Comparison of ENCODE assay signal across 8 cellular contexts in the genomic region with DNA sequence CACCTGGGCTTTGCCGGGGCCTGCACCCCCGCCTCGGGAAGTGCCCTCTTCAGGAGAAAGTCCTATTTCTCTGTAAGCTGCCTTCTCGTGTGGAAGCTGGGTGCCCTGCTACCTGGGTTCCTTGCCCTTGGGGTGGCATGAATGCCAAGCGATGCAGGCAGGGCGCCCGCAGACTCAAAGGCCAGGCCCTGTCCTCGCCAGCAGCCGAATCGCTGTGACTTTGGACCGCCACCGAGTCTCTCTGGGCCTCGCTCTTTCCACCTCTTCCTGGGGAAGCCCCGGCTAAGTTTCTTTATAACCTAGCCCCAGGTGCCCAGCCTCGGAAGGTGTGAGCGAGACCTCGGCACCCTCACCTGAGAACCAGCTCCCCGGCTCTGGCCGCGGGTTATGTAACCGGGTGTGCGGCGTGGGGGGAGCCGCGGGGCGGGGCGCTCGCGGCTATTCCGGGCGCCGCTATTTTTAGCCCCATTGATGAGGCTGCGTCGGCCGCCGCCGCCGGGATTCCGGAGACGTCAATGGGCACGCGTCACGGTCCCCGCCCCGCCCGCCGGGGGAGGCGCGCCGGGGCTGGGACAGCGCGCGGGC. TPM values are rescaled to one million over a fixed set of nuclear protein-coding genes. Genes with fewer than 3 reads are reported as not detected.
DNase-seq lines count a peak whose midpoint lies in the region; ATAC-seq and TF ChIP-seq lines count a peak whose summit lies in the region.

No MANE protein-coding gene starts in this region.

- H4K20me1 ChIP-seq in IMR-90 (ENCODE audit: insufficient read depth, low read length): peaks cover 32% of the 10 kb centered on the region

- no peak overlapping the region for H3K14ac ChIP-seq in IMR-90 (replicated peaks; ENCODE audit: low read depth, low read length)

- peak overlapping the region; percentile 85 for H2AK9ac ChIP-seq in IMR-90 (replicated peaks; ENCODE audit: low read depth, low read length, poor library complexity)

- POLR2A ChIA-PET in IMR-90 (lab: Charles Lee; ENCODE audit: unreplicated experiment): no interaction called here
- POLR2A ChIA-PET in T-cell (lab: Charles Lee): interaction anchor here (0.6 to 1.6 kb wide), 4 partner anchors 14 to 87 kb away, joined by 3 to 8 read pairs (median 4); partner anchors contain the start of genes NR4A1 (in 1 of the 2) and TAMALIN (in 1 of the 2)

- H3K23ac ChIP-seq in IMR-90 (ENCODE audit: low read depth, low read length): no peak overlapping the region

- peak overlapping the region; percentile 36; the same call in 1 of the 2 replicates for H2AK5ac ChIP-seq in IMR-90 (ENCODE audit: low read depth, low read length)

- WGBS in IMR-90 (ENCODE audit: extremely low coverage in 2 of 2, insufficient read length in 1 of 2), 2 experiments: 18% methylated on average over 35 of the region's 53 CpGs; no CpG with 5 or more reads in 1 of the 2 experiments
- 12% methylated on average over 53 of the region's 53 CpGs for WGBS in urinary bladder

- peak overlapping the region; percentile 46 for H3K4me3 ChIP-seq in BE2C (ENCODE audit: low read depth, low read length)
- peak overlapping the region; percentile 72 for H3K4me3 ChIP-seq in IMR-90 (ENCODE audit: insufficient read depth, low read depth, low read length)
- peak overlapping the region; percentile 75 for H3K4me3 ChIP-seq in left ventricle myocardium inferior
- peak overlapping the region; percentile 65 for H3K4me3 ChIP-seq in urinary bladder (ENCODE audit: low read depth, low read length)

- peak overlapping the region; percentile 44 to 71 (median 70) for H3K4me3 Mint-ChIP-seq in T-cell
- H3K4me3 Mint-ChIP-seq in progenitor cell of endocrine pancreas (ENCODE audit: low read depth): peak overlapping the region; percentile 65

- no peak overlapping the region for H4K5ac ChIP-seq in IMR-90 (ENCODE audit: low read depth, low read length)

- intact Hi-C loops in IMR-90 (cut with micrococcal nuclease) (no loop called here), left ventricle myocardium inferior (cut with micrococcal nuclease) (no loop called here)

- in situ Hi-C loops in IMR-90 (cut with MboI; ENCODE audit: low sequenced_read_pairs): no loop called here

- no peak overlapping the region for H4K91ac ChIP-seq in IMR-90 (ENCODE audit: insufficient read depth, low read depth, low read length)

- H3K4me1 Mint-ChIP-seq in T-cell (peaks cover 34 to 65% (median 44%) of the 10 kb centered on the region in 3 donors), progenitor cell of endocrine pancreas (ENCODE audit: low read depth) (peaks cover 12% of the 10 kb centered on the region)

- H2BK15ac ChIP-seq in IMR-90 (ENCODE audit: low read depth, low read length): no peak overlapping the region

- H3K27ac ChIP-seq in IMR-90 (ENCODE audit: insufficient read depth, low read length): no peak overlapping the region; the same call in 1 of the 2 replicates
- H3K27ac ChIP-seq in left ventricle myocardium inferior (replicated peaks): peak overlapping the region; percentile 96
- peak overlapping the region; percentile 25 for H3K27ac ChIP-seq in urinary bladder (ENCODE audit: low read depth)

- H3K79me1 ChIP-seq in IMR-90 (ENCODE audit: low read depth in 1 of 2, low read length in 2 of 2): peaks cover 13 to 51% of the 10 kb centered on the region in 2 experiments; a peak in 3 of 4 replicates

- dilution Hi-C loops in IMR-90 (cut with HindIII; ENCODE audit: low sequenced_read_pairs, unreplicated experiment): no loop called here

- TF ChIP-seq POLR2A in IMR-90 (IDR thresholded peaks at IDR 0.05; ENCODE audit: low read depth, low read length): peak; percentile 72

- no peak overlapping the region for H3K27ac Mint-ChIP-seq in T-cell
- H3K27ac Mint-ChIP-seq in progenitor cell of endocrine pancreas: no peak overlapping the region

- H3K4me2 ChIP-seq in IMR-90 (ENCODE audit: low read depth, low read length): peak overlapping the region; percentile 87

- H3K27me3 ChIP-seq in BE2C (no peaks in the 10 kb centered on the region), IMR-90 (ENCODE audit: control insufficient read depth, insufficient read depth, low read length) (no peaks in the 10 kb centered on the region), left ventricle myocardium inferior (ENCODE audit: low read depth) (no peaks in the 10 kb centered on the region)

- H2AFZ ChIP-seq in IMR-90 (replicated peaks; ENCODE audit: low read length, poor library complexity): peak overlapping the region; percentile 73

- H3K18ac ChIP-seq in IMR-90 (ENCODE audit: low read depth, low read length): no peak overlapping the region

- H3K9me3 ChIP-seq in BE2C (no peaks in the 10 kb centered on the region), IMR-90 (ENCODE audit: control insufficient read depth, insufficient read depth, low read length) (no peaks in the 10 kb centered on the region), left ventricle myocardium inferior (replicated peaks) (no peaks in the 10 kb centered on the region)

- TF ChIP-seq RAD21 in IMR-90 (IDR thresholded peaks at IDR 0.05; ENCODE audit: low read length): no peak

- no peak overlapping the region for H2BK120ac ChIP-seq in IMR-90 (ENCODE audit: low read depth, low read length)

- no peak overlapping the region for H3K4ac ChIP-seq in IMR-90 (ENCODE audit: low read depth, low read length)

- H2BK5ac ChIP-seq in IMR-90 (ENCODE audit: low read depth, low read length, poor library complexity, severe bottlenecking): no peak overlapping the region

- peak; percentile 47 for ATAC-seq in GM19351 (IDR thresholded peaks at IDR 0.05; ENCODE audit: unreplicated experiment)
- ATAC-seq in IMR-90 (ENCODE audit: low read depth): peak; percentile 59
- peak; percentile 66 to 70 (median 68) for ATAC-seq in T-cell (replicated peaks in 1 of 4)

- TF ChIP-seq CTCF in BE2C (IDR thresholded peaks at IDR 0.05; ENCODE audit: low read depth, low read length): no peak
- no peak for TF ChIP-seq CTCF in IMR-90 (conservative IDR thresholded peaks at IDR 0.05; ENCODE audit: low read depth, low read length)
- TF ChIP-seq CTCF in left ventricle myocardium inferior (IDR thresholded peaks at IDR 0.05; ENCODE audit: borderline replicate concordance): no peak
- TF ChIP-seq CTCF in progenitor cell of endocrine pancreas (IDR thresholded peaks at IDR 0.05; ENCODE audit: unreplicated experiment): no peak

- H3K9ac ChIP-seq in IMR-90 (ENCODE audit: low read depth, low read length): no peak overlapping the region

- no peak overlapping the region for H2BK20ac ChIP-seq in IMR-90 (ENCODE audit: low read depth, low read length)

- H3K27me3 Mint-ChIP-seq in T-cell (no peaks in the 10 kb centered on the region), progenitor cell of endocrine pancreas (peaks cover 22% of the 10 kb centered on the region)

- peaks cover 27% of the 10 kb centered on the region for H3K9me1 ChIP-seq in IMR-90 (ENCODE audit: insufficient read depth, low read length)

- no peak overlapping the region for H4K8ac ChIP-seq in IMR-90 (ENCODE audit: low read depth in 2 of 2, low read length in 2 of 2)

- no peaks in the 10 kb centered on the region for H3K36me3 Mint-ChIP-seq in T-cell
- no peaks in the 10 kb centered on the region for H3K36me3 Mint-ChIP-seq in progenitor cell of endocrine pancreas (ENCODE audit: insufficient read depth)

- H3K9me3 Mint-ChIP-seq in T-cell (no peaks in the 10 kb centered on the region), progenitor cell of endocrine pancreas (ENCODE audit: low read depth) (no peaks in the 10 kb centered on the region)

- CTCF ChIA-PET in IMR-90 (lab: Yijun Ruan, JAX) (interaction anchor here (1.8 kb wide), 1 partner anchor 11 kb away, joined by 7 read pairs; no protein-coding TSS in a partner anchor), T-cell (lab: Charles Lee) (interaction anchor here (0.5 to 2.0 kb wide), 6 partner anchors 10 to 696 kb away, joined by 3 to 20 read pairs (median 4); no protein-coding TSS in a partner anchor)

- no TSS peak for BruUV-seq in IMR-90 (replicated peaks; lab: Mats Ljungman, UMichigan)

- H3K56ac ChIP-seq in IMR-90 (ENCODE audit: extremely low read depth, insufficient read depth, low read length): no peak overlapping the region

- peak; percentile 84 for DNase-seq in BE2C
- DNase-seq in IMR-90: peak; percentile 75
- DNase-seq in T-cell: peak in 33 of 34 experiments; percentile 63 to 92 (median 82)
- peak; percentile 73 for DNase-seq in amniotic stem cell (lab: John Stamatoyannopoulos, UW)
- peak; percentile 91 for DNase-seq in left ventricle myocardium inferior
- peak; percentile 64 for DNase-seq in progenitor cell of endocrine pancreas (ENCODE audit: low spot score, unreplicated experiment)

- peaks cover 17% of the 10 kb centered on the region for H3K4me1 ChIP-seq in BE2C
- peaks cover 8% of the 10 kb centered on the region for H3K4me1 ChIP-seq in IMR-90 (ENCODE audit: control insufficient read depth, insufficient read depth, low read length)
- peaks cover 94% of the 10 kb centered on the region for H3K4me1 ChIP-seq in left ventricle myocardium inferior
- H3K4me1 ChIP-seq in urinary bladder (ENCODE audit: insufficient read depth): no peaks in the 10 kb centered on the region

- H3K36me3 ChIP-seq in BE2C (no peaks in the 10 kb centered on the region), IMR-90 (ENCODE audit: control insufficient read depth, insufficient read depth, low read length) (no peaks in the 10 kb centered on the region), left ventricle myocardium inferior (no peaks in the 10 kb centered on the region), urinary bladder (ENCODE audit: insufficient read depth) (no peaks in the 10 kb centered on the region)

RNA-seq across cellular contexts. Expression of gene NR4A1, which starts 14.6 kb away (rescaled TPM):
- 69.7 TPM for polyA plus RNA-seq in BE2C (2012; ENCODE audit: insufficient read depth, insufficient read length, low read depth)
- 6.6 and 23.1 TPM in 2 replicates for total RNA-seq in IMR-90 (2012; rRNA removed)
- 34.1 and 120 TPM in 2 replicates for polyA plus RNA-seq in IMR-90 (2012; rRNA removed)
- 127 and 458 TPM in 2 replicates for polyA plus RNA-seq in IMR-90 (2012; cell fraction: cytosol; rRNA removed)
- polyA plus RNA-seq in IMR-90 (2012; cell fraction: nucleus; rRNA removed; ENCODE audit: low replicate concordance): 1,801 and 2,637 TPM in 2 replicates
- total RNA-seq in T-cell: 100 to 1,000 TPM in 1 of 5 donors, 10 to 100 TPM in 1, 1 to 10 TPM in 3; 5.9 to 103 (median 7.3) TPM
- 55.5 TPM for total RNA-seq in left ventricle myocardium inferior
- 21.7 and 22.8 TPM in 2 replicates for total RNA-seq in progenitor cell of endocrine pancreas
- 18.3 TPM for total RNA-seq in urinary bladder
- polyA plus RNA-seq in urinary bladder: 307 TPM

RNA-seq across cellular contexts. Expression of gene TAMALIN, which starts 29.9 kb away (rescaled TPM):
- polyA plus RNA-seq in BE2C (2012; ENCODE audit: insufficient read depth, insufficient read length, low read depth): 37.0 TPM
- total RNA-seq in IMR-90 (2012; rRNA removed) (2.5 and 2.7 TPM in 2 replicates), T-cell (100 to 1,000 TPM in 2 of 5 donors, 10 to 100 TPM in 3; 31.7 to 480 (median 38.4) TPM), left ventricle myocardium inferior (20.0 TPM), progenitor cell of endocrine pancreas (12.5 and 15.5 TPM in 2 replicates), urinary bladder (13.0 TPM)
- polyA plus RNA-seq in IMR-90 (2012; rRNA removed) (5.3 and 5.9 TPM in 2 replicates), urinary bladder (51.8 TPM)
- 6.4 and 9.7 TPM in 2 replicates for polyA plus RNA-seq in IMR-90 (2012; cell fraction: cytosol; rRNA removed)
- 20.2 and 22.8 TPM in 2 replicates for polyA plus RNA-seq in IMR-90 (2012; cell fraction: nucleus; rRNA removed; ENCODE audit: low replicate concordance)

RNA-seq across cellular contexts. Expression of gene ATG101, which starts 33.1 kb away (rescaled TPM):
- 337 TPM for polyA plus RNA-seq in BE2C (2012; ENCODE audit: insufficient read depth, insufficient read length, low read depth)
- 158 and 167 TPM in 2 replicates for total RNA-seq in IMR-90 (2012; rRNA removed)
- 93.9 and 113 TPM in 2 replicates for polyA plus RNA-seq in IMR-90 (2012; rRNA removed)
- polyA plus RNA-seq in IMR-90 (2012; cell fraction: cytosol; rRNA removed): 181 and 193 TPM in 2 replicates
- 267 and 321 TPM in 2 replicates for polyA plus RNA-seq in IMR-90 (2012; cell fraction: nucleus; rRNA removed; ENCODE audit: low replicate concordance)
- 10 to 100 TPM; 24.8 to 30.3 (median 25.9) TPM for total RNA-seq in T-cell
- total RNA-seq in left ventricle myocardium inferior: 23.8 TPM
- 23.5 and 26.4 TPM in 2 replicates for total RNA-seq in progenitor cell of endocrine pancreas
- 20.4 TPM for total RNA-seq in urinary bladder
- polyA plus RNA-seq in urinary bladder: 46.4 TPM

RNA-seq across cellular contexts. Expression of gene SMIM41, which starts 42.8 kb away (rescaled TPM):
- polyA plus RNA-seq in BE2C (2012; ENCODE audit: insufficient read depth, insufficient read length, low read depth): not detected
- total RNA-seq in IMR-90 (2012; rRNA removed): not detected in 2 replicates
- polyA plus RNA-seq in IMR-90 (2012; rRNA removed): not detected in 2 replicates
- 0.04 and 0.17 TPM in 2 replicates for polyA plus RNA-seq in IMR-90 (2012; cell fraction: cytosol; rRNA removed)
- 0.14 and 0.45 TPM in 2 replicates for polyA plus RNA-seq in IMR-90 (2012; cell fraction: nucleus; rRNA removed; ENCODE audit: low replicate concordance)
- under 1 TPM in 1 of 5 donors, not detected in 4; 0.41 TPM for total RNA-seq in T-cell
- 0.30 TPM for total RNA-seq in left ventricle myocardium inferior
- not detected in 2 replicates for total RNA-seq in progenitor cell of endocrine pancreas
- 3.4 TPM for total RNA-seq in urinary bladder
- polyA plus RNA-seq in urinary bladder: 5.5 TPM
